In genomic region chr14:24639905-24640304, GRCh38 we compare ENCODE assay signal across 27 cellular contexts. TPM values are rescaled to one million over a fixed set of nuclear protein-coding genes. Genes with fewer than 3 reads are reported as not detected.
"Had no signal": no experiment of that assay in that cellular context is flagged by ENCODE, and none has a peak within 500 bp of the region (broad histone marks: within the 10 kb centered on the region; RNA-seq: fewer than 3 reads in every experiment).

No MANE protein-coding gene starts in this region.

- H3K27me3 Mint-ChIP-seq: naive thymus-derived CD4-positive, alpha-beta T cell; type B pancreatic cell had no signal

- H3K36me3 Mint-ChIP-seq: stimulated activated naive B cell treated with anti-CD40 and anti-IgM and Interleukin-4, amounts not matched to agents 10 μg/mL and 1 μg/mL and 100 μg/mL, for 72 hours; type B pancreatic cell had no signal

- ATAC-seq: gastroesophageal sphincter; left lobe of liver; naive thymus-derived CD4-positive, alpha-beta T cell; sciatic nerve; stimulated activated naive B cell treated with anti-CD40 and anti-IgM and Interleukin-4, amounts not matched to agents 10 μg/mL and 1 μg/mL and 100 μg/mL, for 72 hours had no signal

- H3K4me1 Mint-ChIP-seq: neural crest cell had no signal

- DNase-seq: dermis blood vessel endothelial cell; esophagus squamous epithelium; foreskin fibroblast; glutamatergic neuron; islet precursor cell; mammary epithelial cell; naive thymus-derived CD4-positive, alpha-beta T cell; posterior cingulate gyrus; spleen; stimulated activated CD4-positive, alpha-beta T cell treated with anti-CD3 and anti-CD28 coated beads, Interleukin-15, amount 100 ng/mL, for 24 hours; stimulated activated CD4-positive, alpha-beta T cell treated with anti-CD3 and anti-CD28 coated beads, Interleukin-1b, Interleukin-23, amount 100 ng/mL, for 48 hours; stimulated activated CD4-positive, alpha-beta T cell treated with anti-CD3 and anti-CD28 coated beads, Interleukin-4, amount 100 ng/mL, for 24 hours; stimulated activated naive B cell treated with anti-CD40 and anti-IgM and Interleukin-4, amounts not matched to agents 10 μg/mL and 1 μg/mL and 100 μg/mL, for 72 hours; thyroid gland; uterus had no signal

- H3K27ac Mint-ChIP-seq: naive thymus-derived CD4-positive, alpha-beta T cell; stimulated activated naive B cell treated with anti-CD40 and anti-IgM and Interleukin-4, amounts not matched to agents 10 μg/mL and 1 μg/mL and 100 μg/mL, for 72 hours; type B pancreatic cell had no signal

- H3K4me3 Mint-ChIP-seq: naive thymus-derived CD4-positive, alpha-beta T cell; neural crest cell; stimulated activated naive B cell treated with anti-CD40 and anti-IgM and Interleukin-4, amounts not matched to agents 10 μg/mL and 1 μg/mL and 100 μg/mL, for 72 hours; type B pancreatic cell had no signal

- H3K9me3 Mint-ChIP-seq: stimulated activated naive B cell treated with anti-CD40 and anti-IgM and Interleukin-4, amounts not matched to agents 10 μg/mL and 1 μg/mL and 100 μg/mL, for 72 hours; type B pancreatic cell had no signal

RNA-seq across cellular contexts. Expression of gene GZMB, which starts 5.9 kb away (rescaled TPM):
- total RNA-seq: dermis blood vessel endothelial cell, epithelial cell of proximal tubule, mammary epithelial cell, neural crest cell, osteocyte, pulmonary artery endothelial cell had no signal

RNA-seq across cellular contexts. Expression of gene GZMH, which starts 30.4 kb away (rescaled TPM):
- total RNA-seq: dermis blood vessel endothelial cell, epithelial cell of proximal tubule, lower leg skin, mammary epithelial cell, mesenteric fat pad, neural crest cell, osteocyte, pulmonary artery endothelial cell, skeletal muscle tissue, suprapubic skin had no signal
